In genomic region chr3:28564211-28564610, GRCh38 we compare ENCODE assay signal across 21 cellular contexts.
"Had no signal": no experiment of that assay in that cellular context is flagged by ENCODE, and none has a peak within 500 bp of the region (broad histone marks: within the 10 kb centered on the region; RNA-seq: fewer than 3 reads in every experiment).

No MANE protein-coding gene starts in this region.

- H3K4me3 ChIP-seq: SJSA1 had no signal

- H3K9ac ChIP-seq: SK-N-SH had no signal

- H3K27me3 ChIP-seq: SJSA1 had no signal

- H3K4me1 ChIP-seq: SJSA1 had no signal

- H3K36me3 ChIP-seq: SJSA1 had no signal

- H3K27ac ChIP-seq: SJSA1 had no signal

- H3K9me3 ChIP-seq: SJSA1, SK-N-SH had no signal

- DNase-seq: KBM-7, MV-4-11, NCI-H1048, NCI-H1105, NCI-H1417, NCI-H1436 treated with DMSO at 0.1 percent for 48 hours, NCI-H1694, NCI-H187 treated with DMSO at 0.1 percent for 48 hours, NCI-H2029 treated with DMSO at 0.1 percent for 48 hours, NCI-H2171 treated with DMSO at 0.1 percent for 48 hours, NCI-H345, NCI-H446 treated with DMSO at 0.1 percent for 48 hours, NCI-H510A treated with DMSO at 0.1 percent for 48 hours, NCI-H526, NCI-H82, Right ventricle myocardium superior, RPMI8226, SIG-M5, SK-N-SH, SW 1271 had no signal
